Comparison of ENCODE assay signal across 8 cellular contexts in the genomic region with DNA sequence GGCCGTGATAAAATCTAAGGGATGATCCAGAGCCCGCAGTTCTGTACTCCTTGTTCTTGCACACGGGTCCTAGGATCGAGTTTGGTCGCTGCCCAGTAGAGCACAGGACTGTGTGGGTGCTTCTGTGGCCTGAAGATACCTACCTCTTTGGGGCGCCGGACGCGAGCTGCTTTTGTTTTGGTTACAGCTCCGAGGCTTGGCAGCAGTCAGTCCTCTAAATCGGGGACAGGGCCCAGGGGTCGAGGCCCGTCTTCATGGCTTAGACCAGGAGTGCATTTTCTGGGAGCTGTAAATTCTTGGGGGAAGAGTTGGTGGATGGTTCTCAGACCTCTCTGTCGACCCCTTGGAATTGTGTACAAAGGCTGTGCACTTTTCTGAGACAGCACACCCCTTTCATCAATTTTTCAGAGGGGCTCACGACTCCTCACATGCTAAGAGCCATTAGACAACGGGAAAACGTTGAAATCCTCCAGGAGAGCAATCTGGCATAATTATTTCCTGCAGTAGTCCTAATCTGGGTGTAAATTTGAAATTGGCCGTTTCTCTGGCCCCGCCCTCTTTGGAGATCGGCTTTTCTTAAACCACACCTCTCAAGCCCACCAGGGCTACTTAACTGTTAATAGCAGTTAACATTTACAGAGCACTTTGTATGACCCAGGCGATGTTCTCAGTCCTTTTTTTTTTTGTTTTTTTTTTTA. TPM values are rescaled to one million over a fixed set of nuclear protein-coding genes. Genes with fewer than 3 reads are reported as not detected.
DNase-seq lines count a peak whose midpoint lies in the region; ATAC-seq and TF ChIP-seq lines count a peak whose summit lies in the region.

No MANE protein-coding gene starts in this region.

- H3F3A ChIP-seq in Loucy (ENCODE audit: low read depth), result peaks cover 6% of the 10 kb centered on the region; the same call in 1 of the 2 replicates

- peak; percentile 14 for ATAC-seq in GM21825 (IDR thresholded peaks at IDR 0.05; ENCODE audit: unreplicated experiment)
- peak; percentile 30 for ATAC-seq in left colon
- peak; percentile 29 to 31 for ATAC-seq in stimulated activated naive B cell treated with anti-CD40 and anti-IgM and Interleukin-4, amounts not matched to agents 10 μg/mL and 1 μg/mL and 100 μg/mL, for 72 hours (replicated peaks)
- no peak for ATAC-seq in HG03139 (IDR thresholded peaks at IDR 0.05; ENCODE audit: unreplicated experiment)

- H3K36me3 Mint-ChIP-seq in stimulated activated naive B cell treated with anti-CD40 and anti-IgM and Interleukin-4, amounts not matched to agents 10 μg/mL and 1 μg/mL and 100 μg/mL, for 72 hours, result peaks cover 4 to 10% of the 10 kb centered on the region in 2 donors

- no peaks in the 10 kb centered on the region for H3K9me3 ChIP-seq in Loucy (ENCODE audit: insufficient read depth, low read depth, low read length)

- no peak for TF ChIP-seq CTCF in Loucy (conservative IDR thresholded peaks at IDR 0.05; ENCODE audit: low read length)
- no peak for TF ChIP-seq CTCF in VCaP (conservative IDR thresholded peaks at IDR 0.05)
- TF ChIP-seq CTCF in choroid plexus epithelial cell (conservative IDR thresholded peaks at IDR 0.05; ENCODE audit: low read depth, low read length), result no peak

- H3K27me3 Mint-ChIP-seq in stimulated activated naive B cell treated with anti-CD40 and anti-IgM and Interleukin-4, amounts not matched to agents 10 μg/mL and 1 μg/mL and 100 μg/mL, for 72 hours, result no peaks in the 10 kb centered on the region

- H3K27ac Mint-ChIP-seq in stimulated activated naive B cell treated with anti-CD40 and anti-IgM and Interleukin-4, amounts not matched to agents 10 μg/mL and 1 μg/mL and 100 μg/mL, for 72 hours, result peak overlapping the region; percentile 99

- H3K4me1 ChIP-seq in Loucy (ENCODE audit: insufficient read depth, low read length, poor library complexity, severe bottlenecking), result peaks cover 36% of the 10 kb centered on the region

- no peaks in the 10 kb centered on the region for H3K9me2 ChIP-seq in Loucy (replicated peaks; ENCODE audit: low read depth, low read length)

- H2AFZ ChIP-seq in Loucy (ENCODE audit: low read length), result peak overlapping the region; percentile 97

- peaks cover 16% of the 10 kb centered on the region; the same call in 1 of the 2 replicates for H3K36me3 ChIP-seq in Loucy (ENCODE audit: insufficient read depth, low read length)

- H3K27me3 ChIP-seq in Loucy (ENCODE audit: insufficient read depth, low read length, poor library complexity, severe bottlenecking), result no peaks in the 10 kb centered on the region

- intact Hi-C loops in left colon (cut with DNase I, micrococcal nuclease), result no loop called here

- H3K9me3 Mint-ChIP-seq in stimulated activated naive B cell treated with anti-CD40 and anti-IgM and Interleukin-4, amounts not matched to agents 10 μg/mL and 1 μg/mL and 100 μg/mL, for 72 hours, result no peaks in the 10 kb centered on the region

- H3K4me2 ChIP-seq in Loucy (ENCODE audit: low read depth, low read length, poor library complexity, severe bottlenecking), result peak overlapping the region; percentile 87

- H3K4me3 ChIP-seq in Loucy (ENCODE audit: low read length, poor library complexity, severe bottlenecking) (peak overlapping the region; percentile 98), choroid plexus epithelial cell (ENCODE audit: low read depth, low read length) (peak overlapping the region; percentile 84)

- H4K20me1 ChIP-seq in Loucy (ENCODE audit: insufficient read depth, low read length, poor library complexity, severe bottlenecking), result peaks cover 13% of the 10 kb centered on the region

- H3K4me3 Mint-ChIP-seq in stimulated activated naive B cell treated with anti-CD40 and anti-IgM and Interleukin-4, amounts not matched to agents 10 μg/mL and 1 μg/mL and 100 μg/mL, for 72 hours, result peak overlapping the region; percentile 98 to 99

- peaks cover 40% of the 10 kb centered on the region for H3K79me2 ChIP-seq in Loucy (ENCODE audit: insufficient read depth, low read length)

- peaks cover 17 to 25% of the 10 kb centered on the region in 2 donors for H3K4me1 Mint-ChIP-seq in stimulated activated naive B cell treated with anti-CD40 and anti-IgM and Interleukin-4, amounts not matched to agents 10 μg/mL and 1 μg/mL and 100 μg/mL, for 72 hours

- peak overlapping the region; percentile 91 for H3K9ac ChIP-seq in Loucy (ENCODE audit: low read depth, low read length, poor library complexity, severe bottlenecking)

- DNase-seq in EL, result peak; percentile 47
- DNase-seq in choroid plexus epithelial cell (ENCODE audit: low read depth), result peak; percentile 23
- DNase-seq in left colon, result peak; percentile 46 to 66
- no peak for DNase-seq in stimulated activated naive B cell treated with anti-CD40 and anti-IgM and Interleukin-4, amounts not matched to agents 10 μg/mL and 1 μg/mL and 100 μg/mL, for 72 hours

- peak overlapping the region; percentile 60 for H3K27ac ChIP-seq in VCaP

RNA-seq across cellular contexts. Expression of gene CEP97, which starts 0.9 kb away (rescaled TPM):
- total RNA-seq in left colon, result 1 to 10 TPM; 4.3 to 5.1 TPM

RNA-seq across cellular contexts. Expression of gene RPL24, which starts 38.8 kb away (rescaled TPM):
- total RNA-seq in left colon, result 100 to 1,000 TPM; 718 to 735 TPM

RNA-seq across cellular contexts. Expression of gene ZBTB11, which starts 48.4 kb away (rescaled TPM):
- 10 to 100 TPM; 11.5 to 13.2 TPM for total RNA-seq in left colon

RNA-seq across cellular contexts. Expression of gene NXPE3, which starts 53.7 kb away (rescaled TPM):
- 1 to 10 TPM; 2.7 to 5.4 TPM for total RNA-seq in left colon
